In the genomic region with DNA sequence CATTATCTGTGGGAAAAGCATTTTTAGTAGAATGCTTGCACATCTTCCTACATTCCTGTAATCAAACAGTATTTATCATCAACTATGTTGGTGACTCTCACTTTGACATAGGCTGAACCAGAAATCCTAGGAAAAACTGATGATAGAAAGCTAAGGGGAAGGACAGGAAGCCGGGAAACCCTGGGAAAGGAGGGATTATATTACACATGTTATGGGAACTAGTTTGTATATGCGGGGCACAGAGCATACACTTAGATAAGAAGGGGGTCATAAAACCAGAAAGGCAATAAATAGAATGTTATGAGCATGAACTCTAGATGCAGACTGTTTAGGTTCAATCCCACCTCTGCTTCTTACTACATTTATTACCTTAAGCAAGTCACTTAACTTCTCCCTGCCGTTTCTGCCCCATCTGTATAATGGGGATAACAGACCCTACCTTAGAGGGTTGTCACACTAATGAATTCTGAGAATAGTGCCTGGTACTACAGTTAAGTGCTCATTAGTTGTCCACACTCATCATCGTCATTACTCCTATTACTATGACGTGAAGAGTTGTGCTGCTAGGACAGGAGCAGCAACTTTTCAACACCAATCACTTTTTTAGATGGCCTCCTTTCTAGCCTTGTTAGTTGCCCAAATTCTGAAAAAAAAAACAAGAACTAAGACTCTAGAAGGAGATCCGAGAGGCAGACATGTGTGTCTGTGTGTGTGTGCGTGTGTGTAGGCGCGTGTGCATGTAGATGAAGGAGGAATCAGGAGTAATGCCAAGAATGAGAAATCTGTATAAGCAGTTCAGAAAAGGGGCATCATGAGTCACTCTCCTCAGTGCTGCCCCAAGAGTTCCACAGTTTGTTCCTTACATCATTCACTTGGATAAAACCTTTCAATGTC, we compare ENCODE assay signal across 1 cellular context.
TF ChIP-seq lines count a peak whose summit lies in the region.

No MANE protein-coding gene starts in this region.

TF ChIP-seq in GM12878, 131 proteins besides CTCF, POLR2A, EP300 and RAD21:
- TF ChIP-seq, protein P1, sequence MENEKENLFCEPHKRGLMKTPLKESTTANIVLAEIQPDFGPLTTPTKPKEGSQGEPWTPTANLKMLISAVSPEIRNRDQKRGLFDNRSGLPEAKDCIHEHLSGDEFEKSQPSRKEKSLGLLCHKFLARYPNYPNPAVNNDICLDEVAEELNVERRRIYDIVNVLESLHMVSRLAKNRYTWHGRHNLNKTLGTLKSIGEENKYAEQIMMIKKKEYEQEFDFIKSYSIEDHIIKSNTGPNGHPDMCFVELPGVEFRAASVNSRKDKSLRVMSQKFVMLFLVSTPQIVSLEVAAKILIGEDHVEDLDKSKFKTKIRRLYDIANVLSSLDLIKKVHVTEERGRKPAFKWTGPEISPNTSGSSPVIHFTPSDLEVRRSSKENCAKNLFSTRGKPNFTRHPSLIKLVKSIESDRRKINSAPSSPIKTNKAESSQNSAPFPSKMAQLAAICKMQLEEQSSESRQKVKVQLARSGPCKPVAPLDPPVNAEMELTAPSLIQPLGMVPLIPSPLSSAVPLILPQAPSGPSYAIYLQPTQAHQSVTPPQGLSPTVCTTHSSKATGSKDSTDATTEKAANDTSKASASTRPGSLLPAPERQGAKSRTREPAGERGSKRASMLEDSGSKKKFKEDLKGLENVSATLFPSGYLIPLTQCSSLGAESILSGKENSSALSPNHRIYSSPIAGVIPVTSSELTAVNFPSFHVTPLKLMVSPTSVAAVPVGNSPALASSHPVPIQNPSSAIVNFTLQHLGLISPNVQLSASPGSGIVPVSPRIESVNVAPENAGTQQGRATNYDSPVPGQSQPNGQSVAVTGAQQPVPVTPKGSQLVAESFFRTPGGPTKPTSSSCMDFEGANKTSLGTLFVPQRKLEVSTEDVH (IDR thresholded peaks at IDR 0.05; ENCODE audit: low read depth, partially characterized antibody): no peak
- no peak for TF ChIP-seq ETV6 (conservative IDR thresholded peaks at IDR 0.05 in 1 of 2, IDR thresholded peaks at IDR 0.05 in 1 of 2; ENCODE audit: borderline replicate concordance in 1 of 2, low read depth in 1 of 2)
- no peak for TF ChIP-seq EZH2 (IDR thresholded peaks at IDR 0.05; ENCODE audit: borderline replicate concordance, control insufficient read depth, low read depth, low read length)
- TF ChIP-seq, protein P2, sequence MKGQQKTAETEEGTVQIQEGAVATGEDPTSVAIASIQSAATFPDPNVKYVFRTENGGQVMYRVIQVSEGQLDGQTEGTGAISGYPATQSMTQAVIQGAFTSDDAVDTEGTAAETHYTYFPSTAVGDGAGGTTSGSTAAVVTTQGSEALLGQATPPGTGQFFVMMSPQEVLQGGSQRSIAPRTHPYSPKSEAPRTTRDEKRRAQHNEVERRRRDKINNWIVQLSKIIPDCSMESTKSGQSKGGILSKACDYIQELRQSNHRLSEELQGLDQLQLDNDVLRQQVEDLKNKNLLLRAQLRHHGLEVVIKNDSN (IDR thresholded peaks at IDR 0.05; ENCODE audit: borderline replicate concordance, extremely low read length, insufficient read depth, low read depth, low read length): no peak
- TF ChIP-seq SMAD1 (IDR thresholded peaks at IDR 0.05; ENCODE audit: low read depth, partially characterized antibody): no peak
- TF ChIP-seq STAT3 (IDR thresholded peaks at IDR 0.05; ENCODE audit: low read depth, low read length): no peak
- TF ChIP-seq FOXM1 (IDR thresholded peaks at IDR 0.05; ENCODE audit: low read depth, low read length): no peak
- TF ChIP-seq HDGF (IDR thresholded peaks at IDR 0.05): no peak
- TF ChIP-seq YY1 (IDR thresholded peaks at IDR 0.05; ENCODE audit: low read depth, low read length): no peak
- TF ChIP-seq SMARCA5 (IDR thresholded peaks at IDR 0.05): no peak
- TF ChIP-seq, protein P3, sequence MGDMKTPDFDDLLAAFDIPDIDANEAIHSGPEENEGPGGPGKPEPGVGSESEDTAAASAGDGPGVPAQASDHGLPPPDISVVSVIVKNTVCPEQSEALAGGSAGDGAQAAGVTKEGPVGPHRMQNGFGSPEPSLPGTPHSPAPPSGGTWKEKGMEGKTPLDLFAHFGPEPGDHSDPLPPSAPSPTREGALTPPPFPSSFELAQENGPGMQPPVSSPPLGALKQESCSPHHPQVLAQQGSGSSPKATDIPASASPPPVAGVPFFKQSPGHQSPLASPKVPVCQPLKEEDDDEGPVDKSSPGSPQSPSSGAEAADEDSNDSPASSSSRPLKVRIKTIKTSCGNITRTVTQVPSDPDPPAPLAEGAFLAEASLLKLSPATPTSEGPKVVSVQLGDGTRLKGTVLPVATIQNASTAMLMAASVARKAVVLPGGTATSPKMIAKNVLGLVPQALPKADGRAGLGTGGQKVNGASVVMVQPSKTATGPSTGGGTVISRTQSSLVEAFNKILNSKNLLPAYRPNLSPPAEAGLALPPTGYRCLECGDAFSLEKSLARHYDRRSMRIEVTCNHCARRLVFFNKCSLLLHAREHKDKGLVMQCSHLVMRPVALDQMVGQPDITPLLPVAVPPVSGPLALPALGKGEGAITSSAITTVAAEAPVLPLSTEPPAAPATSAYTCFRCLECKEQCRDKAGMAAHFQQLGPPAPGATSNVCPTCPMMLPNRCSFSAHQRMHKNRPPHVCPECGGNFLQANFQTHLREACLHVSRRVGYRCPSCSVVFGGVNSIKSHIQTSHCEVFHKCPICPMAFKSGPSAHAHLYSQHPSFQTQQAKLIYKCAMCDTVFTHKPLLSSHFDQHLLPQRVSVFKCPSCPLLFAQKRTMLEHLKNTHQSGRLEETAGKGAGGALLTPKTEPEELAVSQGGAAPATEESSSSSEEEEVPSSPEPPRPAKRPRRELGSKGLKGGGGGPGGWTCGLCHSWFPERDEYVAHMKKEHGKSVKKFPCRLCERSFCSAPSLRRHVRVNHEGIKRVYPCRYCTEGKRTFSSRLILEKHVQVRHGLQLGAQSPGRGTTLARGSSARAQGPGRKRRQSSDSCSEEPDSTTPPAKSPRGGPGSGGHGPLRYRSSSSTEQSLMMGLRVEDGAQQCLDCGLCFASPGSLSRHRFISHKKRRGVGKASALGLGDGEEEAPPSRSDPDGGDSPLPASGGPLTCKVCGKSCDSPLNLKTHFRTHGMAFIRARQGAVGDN (IDR thresholded peaks at IDR 0.05): no peak
